ENCODE assay signal across 11 cellular contexts in genomic region chr3:124277516-124277890, GRCh38.
DNase-seq lines count a peak whose midpoint lies in the region; ATAC-seq and TF ChIP-seq lines count a peak whose summit lies in the region.
"Had no signal": no experiment of that assay in that cellular context is flagged by ENCODE, and none has a peak within 500 bp of the region (broad histone marks: within the 10 kb centered on the region; RNA-seq: fewer than 3 reads in every experiment).

No MANE protein-coding gene starts in this region.

- ATAC-seq in GM18909 (IDR thresholded peaks at IDR 0.05; ENCODE audit: poor library complexity, unreplicated experiment), result no peak
- ATAC-seq in HG03045 (IDR thresholded peaks at IDR 0.05; ENCODE audit: unreplicated experiment), result no peak

- H3K36me3 ChIP-seq in skeletal muscle tissue (ENCODE audit: control insufficient read depth in 3 of 3, insufficient read depth in 3 of 3, low read length in 3 of 3) (no peaks in the 10 kb centered on the region), WERI-Rb-1 (peaks cover 3% of the 10 kb centered on the region; the same call in 1 of the 2 replicates)

- peaks cover 23 to 47% (median 41%) of the 10 kb centered on the region in 3 donors for H3K4me1 ChIP-seq in skeletal muscle tissue (ENCODE audit: control insufficient read depth in 3 of 3, insufficient read depth in 3 of 3, low read length in 3 of 3)

- TF ChIP-seq CTCF in cardiac fibroblast (IDR thresholded peaks at IDR 0.05; ENCODE audit: low read depth, low read length) (peak; percentile 15), WERI-Rb-1 (IDR thresholded peaks at IDR 0.05; ENCODE audit: low read depth, low read length) (no peak)

- no peak overlapping the region for H3K9ac ChIP-seq in skeletal muscle tissue (ENCODE audit: low read depth in 1 of 3, low read length in 3 of 3)

- no peaks in the 10 kb centered on the region for H3K27me3 ChIP-seq in layer of hippocampus (ENCODE audit: control insufficient read depth, insufficient read depth, low read length)
- H3K27me3 ChIP-seq in skeletal muscle tissue (ENCODE audit: control insufficient read depth in 3 of 3, insufficient read depth in 3 of 3, low read length in 3 of 3), result no peaks in the 10 kb centered on the region
- H3K27me3 ChIP-seq in WERI-Rb-1 (ENCODE audit: insufficient read depth, low read depth, severe bottlenecking), result no peaks in the 10 kb centered on the region

- H3K4me3 ChIP-seq in cardiac fibroblast (replicated peaks in 1 of 2; ENCODE audit: low read depth in 2 of 2, low read length in 2 of 2) (no peak overlapping the region), skeletal muscle tissue (ENCODE audit: low read length in 3 of 3) (no peak overlapping the region), WERI-Rb-1 (ENCODE audit: low read depth, low read length) (no peak overlapping the region)

- peak overlapping the region; percentile 74 for H3K27ac ChIP-seq in layer of hippocampus (ENCODE audit: low read depth, low read length)
- peak overlapping the region; percentile 66 for H3K27ac ChIP-seq in skeletal muscle tissue (ENCODE audit: low read depth, low read length)
- no peak overlapping the region for H3K27ac ChIP-seq in WERI-Rb-1

- H3K9me3 ChIP-seq in skeletal muscle tissue (ENCODE audit: control insufficient read depth in 3 of 3, low read length in 3 of 3), result no peaks in the 10 kb centered on the region
- no peaks in the 10 kb centered on the region for H3K9me3 ChIP-seq in WERI-Rb-1 (ENCODE audit: severe bottlenecking)

- DNase-seq in GM03348 (ENCODE audit: low spot score), result peak; percentile 17
- DNase-seq in cardiac fibroblast (ENCODE audit: low read depth in 2 of 2), result peak; percentile 47 to 78
- no peak for DNase-seq in EL
- no peak for DNase-seq in WERI-Rb-1
- DNase-seq: CD4-positive, alpha-beta memory T cell; central memory CD4-positive, alpha-beta T cell; NCI-H524 treated with DMSO at 0.1 percent for 48 hours had no signal

Comparison
In these comparisons a context has a peak if more than half of its experiments do, and no peak if none do; other contexts are left out.
1. DNase-seq: peak in GM03348 (single experiment) and cardiac fibroblast (2 of 2); none in EL (single experiment) and WERI-Rb-1 (single experiment).